Comparison of ENCODE assay signal across 8 cellular contexts in genomic region chr19:53538378-53539109, GRCh38. TPM values are rescaled to one million over a fixed set of nuclear protein-coding genes. Genes with fewer than 3 reads are reported as not detected.
DNase-seq lines count a peak whose midpoint lies in the region; ATAC-seq and TF ChIP-seq lines count a peak whose summit lies in the region.

No MANE protein-coding gene starts in this region.

- H3K9ac ChIP-seq in neural progenitor cell, result no peak overlapping the region

- peaks cover 3% of the 10 kb centered on the region for H3K79me2 ChIP-seq in neural progenitor cell (ENCODE audit: low read depth)

- POLR2A ChIA-PET in RWPE1 (lab: Yijun Ruan, JAX; ENCODE audit: low non-redundant PET), result no interaction called here

- H3K4me1 Mint-ChIP-seq in activated T-cell treated with anti-CD3 and anti-CD28 coated beads, Interleukin-2, amount 50 U/mL, for 24 hours (ENCODE audit: low read depth), result peaks cover 53% of the 10 kb centered on the region
- H3K4me1 Mint-ChIP-seq in neural progenitor cell, result no peaks in the 10 kb centered on the region

- no peaks in the 10 kb centered on the region for H4K20me1 ChIP-seq in neural progenitor cell (ENCODE audit: low read depth)

- H3K27ac ChIP-seq in RWPE1 (peak overlapping the region; percentile 66), neural progenitor cell (no peak overlapping the region)

- peaks cover 8% of the 10 kb centered on the region for H3K9me3 Mint-ChIP-seq in activated T-cell treated with anti-CD3 and anti-CD28 coated beads, Interleukin-2, amount 50 U/mL, for 24 hours
- no peaks in the 10 kb centered on the region for H3K9me3 Mint-ChIP-seq in neural progenitor cell

- peak overlapping the region; percentile 99 for H3K27ac Mint-ChIP-seq in activated T-cell treated with anti-CD3 and anti-CD28 coated beads, Interleukin-2, amount 50 U/mL, for 24 hours
- H3K27ac Mint-ChIP-seq in neural progenitor cell, result no peak overlapping the region

- H3K4me2 ChIP-seq in neural progenitor cell, result peak overlapping the region; percentile 80

- H2AFZ ChIP-seq in neural progenitor cell (replicated peaks), result peak overlapping the region; percentile 98

- no peak for TF ChIP-seq CTCF in RWPE1 (conservative IDR thresholded peaks at IDR 0.05; ENCODE audit: low read depth)
- TF ChIP-seq CTCF in neural progenitor cell (IDR thresholded peaks at IDR 0.05), result no peak

- H3K27me3 Mint-ChIP-seq in activated T-cell treated with anti-CD3 and anti-CD28 coated beads, Interleukin-2, amount 50 U/mL, for 24 hours, result no peaks in the 10 kb centered on the region
- H3K27me3 Mint-ChIP-seq in neural progenitor cell (ENCODE audit: insufficient read depth, low read depth), result peaks cover 5% of the 10 kb centered on the region

- CTCF ChIA-PET in RWPE1 (lab: Yijun Ruan, JAX), result no interaction called here

- H3K36me3 ChIP-seq in neural progenitor cell, result peaks cover 4% of the 10 kb centered on the region

- peaks cover 80% of the 10 kb centered on the region for H3K36me3 Mint-ChIP-seq in activated T-cell treated with anti-CD3 and anti-CD28 coated beads, Interleukin-2, amount 50 U/mL, for 24 hours (ENCODE audit: low read depth)
- peaks cover 3% of the 10 kb centered on the region for H3K36me3 Mint-ChIP-seq in neural progenitor cell

- H3K4me1 ChIP-seq in neural progenitor cell, result no peaks in the 10 kb centered on the region

- H3K9me3 ChIP-seq in neural progenitor cell (ENCODE audit: low read depth), result no peaks in the 10 kb centered on the region

- H3K4me3 Mint-ChIP-seq in activated T-cell treated with anti-CD3 and anti-CD28 coated beads, Interleukin-2, amount 50 U/mL, for 24 hours, result peak overlapping the region; percentile 95
- peak overlapping the region; percentile 93 for H3K4me3 Mint-ChIP-seq in neural progenitor cell

- no peak for DNase-seq in activated T-cell treated with anti-CD3 and anti-CD28 coated beads, Interleukin-2, amount 50 U/mL, for 24 hours
- DNase-seq in activated T-cell treated with anti-CD3 and anti-CD28 coated beads for 4 hours (no peak), RWPE1 (ENCODE audit: low spot score) (no peak), erythroblast (lab: John Stamatoyannopoulos, UW) (no peak), neural progenitor cell (ENCODE audit: low spot score) (peak; percentile 11), occipital lobe (lab: John Stamatoyannopoulos, UW) (no peak)

- peaks cover 7% of the 10 kb centered on the region for H3F3A ChIP-seq in neural progenitor cell (ENCODE audit: low read depth)

- peak; percentile 56 for TF ChIP-seq POLR2A in erythroblast (IDR thresholded peaks at IDR 0.05; ENCODE audit: low read length)

- H3K4me3 ChIP-seq in neural progenitor cell, result peak overlapping the region; percentile 68

- no peaks in the 10 kb centered on the region for H3K27me3 ChIP-seq in neural progenitor cell

- ATAC-seq in GM18511 (IDR thresholded peaks at IDR 0.05; ENCODE audit: unreplicated experiment) (no peak), GM21367 (IDR thresholded peaks at IDR 0.05; ENCODE audit: unreplicated experiment) (no peak)

RNA-seq across cellular contexts. Expression of gene ZNF331, which starts 0.6 kb away (rescaled TPM):
- total RNA-seq in neural progenitor cell (ENCODE audit: low replicate concordance), result 44.2 and 68.5 TPM in 2 replicates
- 18.2 TPM for total RNA-seq in occipital lobe
